In the genomic region with DNA sequence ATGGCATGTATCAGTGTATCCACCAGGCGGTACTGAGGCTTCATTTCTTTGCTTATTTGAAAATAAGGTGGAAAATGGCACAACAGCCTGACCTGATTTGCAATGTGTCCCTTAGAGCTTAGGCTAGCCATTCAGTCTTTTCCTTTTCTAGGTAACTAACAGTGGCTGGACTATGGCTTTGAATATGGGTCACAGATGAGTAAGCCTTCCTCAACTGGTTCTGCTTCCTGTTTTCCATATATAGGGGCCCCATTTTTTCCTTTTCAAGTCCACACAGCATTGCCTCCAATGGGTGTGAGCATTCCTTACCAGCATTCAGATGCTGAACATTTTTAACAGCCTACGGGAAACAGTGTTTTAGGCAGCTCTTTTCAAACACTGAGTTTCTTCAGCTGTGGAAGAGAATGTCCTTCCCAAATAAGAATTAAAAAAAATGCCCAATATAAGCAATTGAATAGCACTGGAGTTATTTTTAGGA, we compare ENCODE assay signal across 8 cellular contexts. TPM values are rescaled to one million over a fixed set of nuclear protein-coding genes. Genes with fewer than 3 reads are reported as not detected.
DNase-seq lines count a peak whose midpoint lies in the region; ATAC-seq and TF ChIP-seq lines count a peak whose summit lies in the region.

No MANE protein-coding gene starts in this region.

- TF ChIP-seq CTCF in HCT116 (IDR thresholded peaks at IDR 0.05 in 2 of 3, conservative IDR thresholded peaks at IDR 0.05 in 1 of 3; ENCODE audit: borderline replicate concordance in 1 of 3, insufficient read depth in 1 of 3, low read depth in 2 of 3, low read length in 2 of 3) = peak in 1 of 3 experiments; percentile 21; a peak in 1 of 6 replicates

- H3K4me2 ChIP-seq in HCT116 (ENCODE audit: low read length) = peak overlapping the region; percentile 81

- H3K27ac ChIP-seq in HCT116 (ENCODE audit: low read depth, low read length) = peak overlapping the region; percentile 78
- H3K27ac ChIP-seq in stomach smooth muscle (ENCODE audit: low read length) = peak overlapping the region; percentile 76
- no peak overlapping the region for H3K27ac ChIP-seq in SJCRH30

- peaks cover 22% of the 10 kb centered on the region for H3K79me2 ChIP-seq in HCT116 (ENCODE audit: insufficient read depth, low read length)

- DNase-seq in HCT116 (ENCODE audit: low read depth, low spot score) (peak; percentile 69), adipocyte (ENCODE audit: low read depth) (peak; percentile 93), iPS DF 4.7 (ENCODE audit: extremely low read depth, low spot score) (peak; percentile 51), NCI-H82 treated with DMSO at 0.1 percent for 48 hours (lab: John Stamatoyannopoulos, UW; ENCODE audit: unreplicated experiment) (no peak), SJCRH30 (no peak)

- no peaks in the 10 kb centered on the region for H3K36me3 ChIP-seq in HCT116 (ENCODE audit: control insufficient read depth in 1 of 2, insufficient read depth in 2 of 2, low read length in 2 of 2)
- no peaks in the 10 kb centered on the region for H3K36me3 ChIP-seq in adipocyte (ENCODE audit: control insufficient read depth, insufficient read depth, low read length, severe bottlenecking)
- no peaks in the 10 kb centered on the region for H3K36me3 ChIP-seq in stomach smooth muscle (ENCODE audit: control insufficient read depth in 2 of 2, insufficient read depth in 2 of 2, low read length in 2 of 2)
- H3K36me3 ChIP-seq in SJCRH30 = 0 out of 2 replicates have a peak, but pooled peaks cover 4% of the 10 kb centered on the region

- BruUV-seq in HCT116 (replicated peaks; lab: Mats Ljungman, UMichigan) = no TSS peak

- H3K27me3 ChIP-seq in HCT116 (ENCODE audit: insufficient read depth, low read length) (no peaks in the 10 kb centered on the region), adipocyte (replicated peaks; ENCODE audit: control insufficient read depth, insufficient read depth, low read length) (no peaks in the 10 kb centered on the region), stomach smooth muscle (ENCODE audit: control insufficient read depth in 1 of 2, insufficient read depth in 2 of 2, low read length in 2 of 2) (no peaks in the 10 kb centered on the region), SJCRH30 (no peaks in the 10 kb centered on the region)

- CTCF ChIA-PET in HCT116 (lab: Charles Lee) = interaction anchor here (1.4 kb wide), 1 partner anchor 47 kb away, joined by 3 read pairs; no protein-coding TSS in a partner anchor

- H3K9ac ChIP-seq in HCT116 (ENCODE audit: low read length) (peak overlapping the region; percentile 40), adipocyte (ENCODE audit: low read length) (peak overlapping the region; percentile 53), stomach smooth muscle (ENCODE audit: low read length in 2 of 2) (peak overlapping the region; percentile 63)

- no peak for TF ChIP-seq POLR2A in HCT116 (IDR thresholded peaks at IDR 0.05; ENCODE audit: borderline replicate concordance, extremely low read depth, insufficient read depth, insufficient read length)

- POLR2A ChIA-PET in HCT116 (lab: Charles Lee) = interaction anchor here (0.7 to 1.9 kb wide), 3 partner anchors 9 to 43 kb away, joined by 3 to 12 read pairs (median 3); no protein-coding TSS in a partner anchor

- H3K9me3 ChIP-seq in HCT116 (ENCODE audit: control insufficient read depth in 1 of 2, insufficient read depth in 1 of 2, low read depth in 1 of 2, low read length in 2 of 2) = no peaks in the 10 kb centered on the region
- H3K9me3 ChIP-seq in adipocyte (ENCODE audit: control insufficient read depth, low read length) = no peaks in the 10 kb centered on the region
- H3K9me3 ChIP-seq in stomach smooth muscle (ENCODE audit: control insufficient read depth in 2 of 2, low read length in 2 of 2) = no peaks in the 10 kb centered on the region
- H3K9me3 ChIP-seq in SJCRH30 (replicated peaks) = no peaks in the 10 kb centered on the region

- H4K20me1 ChIP-seq in HCT116 (ENCODE audit: insufficient read depth) = no peaks in the 10 kb centered on the region

- peak; percentile 39 for TF ChIP-seq RAD21 in HCT116 (IDR thresholded peaks at IDR 0.05; ENCODE audit: low read depth)

- H3K9me2 ChIP-seq in HCT116 (ENCODE audit: insufficient read depth) = no peaks in the 10 kb centered on the region

- ATAC-seq in HCT116 = peak; percentile 46
- no peak for ATAC-seq in HG02610 (IDR thresholded peaks at IDR 0.05; ENCODE audit: unreplicated experiment)
- no peak for ATAC-seq in GM18858 (IDR thresholded peaks at IDR 0.05; ENCODE audit: unreplicated experiment)

- intact Hi-C loops in HCT116 (cut with micrococcal nuclease) = no loop called here

- H3K4me3 ChIP-seq in HCT116 (replicated peaks in 1 of 2; ENCODE audit: low read depth in 1 of 2, low read length in 2 of 2) (peak overlapping the region; percentile 11 to 49), adipocyte (ENCODE audit: low read length) (peak overlapping the region; percentile 32), stomach smooth muscle (ENCODE audit: low read length in 2 of 2) (peak overlapping the region; percentile 40 to 43), SJCRH30 (no peak overlapping the region)

- RAD21 ChIA-PET in HCT116 (lab: Charles Lee; ENCODE audit: low non-redundant PET in 1 of 2, low total read pairs in 2 of 2, uncharacterized antibody in 2 of 2, unreplicated experiment in 2 of 2) = interaction anchor here in 1 of 2 experiments (1.3 kb wide), 1 partner anchor 47 kb away, joined by 4 read pairs; no protein-coding TSS in a partner anchor

- peaks cover 27 to 61% of the 10 kb centered on the region in 2 experiments for H3K4me1 ChIP-seq in HCT116 (ENCODE audit: control insufficient read depth in 1 of 2, insufficient read depth in 2 of 2, low read length in 2 of 2)
- H3K4me1 ChIP-seq in adipocyte (ENCODE audit: control insufficient read depth, insufficient read depth, low read length) = peaks cover 42% of the 10 kb centered on the region
- H3K4me1 ChIP-seq in stomach smooth muscle (ENCODE audit: control insufficient read depth, insufficient read depth, low read length) = peaks cover 11% of the 10 kb centered on the region
- peaks cover 25% of the 10 kb centered on the region for H3K4me1 ChIP-seq in SJCRH30

- H2AFZ ChIP-seq in HCT116 (ENCODE audit: low read depth, low read length, poor library complexity, severe bottlenecking) = no peak overlapping the region

TF ChIP-seq in HCT116, 20 proteins besides CTCF, POLR2A, EP300 and RAD21 (continues in another document):
- TF ChIP-seq YY1 (IDR thresholded peaks at IDR 0.05; ENCODE audit: extremely low read depth, insufficient replicate concordance, low read depth, low read length) = peak; percentile 9
- no peak for TF ChIP-seq SIN3A (IDR thresholded peaks at IDR 0.05; ENCODE audit: low read depth)
- TF ChIP-seq ZNF274 (IDR thresholded peaks at IDR 0.05; ENCODE audit: low read depth, low read length) = no peak
- TF ChIP-seq MAX (IDR thresholded peaks at IDR 0.05) = no peak
- TF ChIP-seq ZFX (IDR thresholded peaks at IDR 0.05) = no peak
- peak; percentile 50 for TF ChIP-seq JUND (IDR thresholded peaks at IDR 0.05)
- no peak for TF ChIP-seq ELF1 (IDR thresholded peaks at IDR 0.05; ENCODE audit: borderline replicate concordance, low read depth)
- TF ChIP-seq CBX3 (IDR thresholded peaks at IDR 0.05; ENCODE audit: low read depth) = no peak
- no peak for TF ChIP-seq REST (IDR thresholded peaks at IDR 0.05; ENCODE audit: low read depth)
- TF ChIP-seq EZH2 (IDR thresholded peaks at IDR 0.05) = no peak
- peak; percentile 99 for TF ChIP-seq SRF (IDR thresholded peaks at IDR 0.05; ENCODE audit: low read depth)
- TF ChIP-seq EGR1 (IDR thresholded peaks at IDR 0.05; ENCODE audit: low read depth) = no peak
- TF ChIP-seq POLR2AphosphoS5 (IDR thresholded peaks at IDR 0.05; ENCODE audit: low read depth, low read length) = peak; percentile 46
- peak; percentile 52 for TF ChIP-seq FOSL1 (IDR thresholded peaks at IDR 0.05; ENCODE audit: low read depth)

RNA-seq across cellular contexts. Expression of gene ITGB1, which starts 3.9 kb away (rescaled TPM):
- 366 TPM for total RNA-seq in HCT116 (2021; ENCODE audit: unreplicated experiment)
- 200 and 253 TPM in 2 replicates for polyA plus RNA-seq in HCT116 (2012)
- total RNA-seq in SJCRH30 (2014; rRNA removed; shearing (Covaris generic)) = 331 and 339 TPM in 2 replicates

Comparison
In these comparisons a context has a peak if more than half of its experiments do, and no peak if none do; other contexts are left out.
1. DNase-seq: peak in HCT116 (single experiment), adipocyte (single experiment) and iPS DF 4.7 (single experiment); none in NCI-H82 treated with DMSO at 0.1 percent for 48 hours (single experiment) and SJCRH30 (0 of 2).
2. Peak in every context shown above with its lines, with median percentiles within 50 percentile points of each other: H3K9ac ChIP-seq.